28 cellular contexts compared by ENCODE assay signal in the genomic region with DNA sequence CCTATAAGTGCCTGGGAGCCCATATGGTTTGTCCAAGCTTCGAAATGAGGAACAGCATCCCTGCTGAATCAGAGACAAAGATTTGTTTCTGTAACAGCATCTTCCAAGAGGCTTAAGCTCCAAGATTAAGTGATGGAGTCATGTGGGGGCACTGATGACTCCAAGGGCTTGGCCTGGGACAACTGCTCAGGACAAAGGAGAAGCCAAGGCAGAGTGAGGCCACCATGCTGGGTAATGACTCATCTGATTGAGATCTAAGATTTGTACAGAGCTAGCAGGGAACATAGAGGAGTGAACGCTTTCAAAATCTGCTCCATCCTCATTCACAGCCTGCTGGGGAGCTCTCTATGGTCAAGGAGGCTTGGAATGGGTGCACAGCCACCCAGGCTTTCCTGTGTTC. TPM values are rescaled to one million over a fixed set of nuclear protein-coding genes. Genes with fewer than 3 reads are reported as not detected.
"Had no signal": no experiment of that assay in that cellular context is flagged by ENCODE, and none has a peak within 500 bp of the region (broad histone marks: within the 10 kb centered on the region; RNA-seq: fewer than 3 reads in every experiment).

No MANE protein-coding gene starts in this region.

- H3K4me3 ChIP-seq: breast epithelium, K562, SJSA1 had no signal

- H3K4me1 ChIP-seq: breast epithelium, SJSA1 had no signal

- H3K36me3 ChIP-seq: breast epithelium, SJSA1 had no signal

- ATAC-seq: activated T-cell treated with anti-CD3 and anti-CD28 coated beads, Interleukin-2, amount 50 U/mL, for 72 hours; K562; Panc1; SK-N-SH treated with all-trans-retinoic acid at 6 μM for 48 hours had no signal

- H3K27ac ChIP-seq: breast epithelium, RWPE1, SJSA1 had no signal

- FAIRE-seq: K562 had no signal

- H3K9me3 ChIP-seq: breast epithelium, SJSA1 had no signal

- H3K27me3 ChIP-seq: breast epithelium had no signal

- DNase-seq: activated B cell treated with CpG ODN at 0.5 μM for 24 hours; activated CD4-positive, alpha-beta T cell treated with anti-CD3 and anti-CD28 coated beads for 1 hour; activated CD4-positive, alpha-beta T cell treated with anti-CD3 and anti-CD28 coated beads, Interleukin-2, amount 10 ng/mL, durations not matched to agents 24 days and 14 days; activated CD4-positive, alpha-beta T cell treated with anti-CD3 and anti-CD28 coated beads, Interleukin-2, amount 50 U/mL, for 48 hours; activated CD8-positive, alpha-beta memory T cell treated with anti-CD3 and anti-CD28 coated beads for 24 hours; activated naive CD4-positive, alpha-beta T cell; activated T-cell treated with anti-CD3 and anti-CD28 coated beads, Interleukin-2, amount 50 U/mL, for 72 hours; aorta; central memory CD4-positive, alpha-beta T cell; Karpas-422; NCI-H1048; NCI-H1930; NCI-H2171 treated with DMSO at 0.1 percent for 48 hours; NCI-H226; NCI-H526; NCI-H82; OCI-M1; Right ventricle myocardium superior; SW 1271 had no signal

RNA-seq across cellular contexts. Expression of a gene that starts 49.3 kb away (rescaled TPM):
- total RNA-seq: activated B cell treated with CpG ODN at 0.5 μM for 24 hours; activated CD4-positive, alpha-beta T cell treated with anti-CD3 and anti-CD28 coated beads, Interleukin-2, amount 10 ng/mL, durations not matched to agents 24 days and 14 days; activated T-cell treated with anti-CD3 and anti-CD28 coated beads, Interleukin-2, amount 50 U/mL, for 72 hours; activated T-helper 2 cell treated with anti-CD3 and anti-CD28 coated beads, Interferon-gamma antibody, Interleukin-2, Interleukin-4, amounts not matched to agents 10 μg/mL and 5 μg/mL and 100 μg/mL, durations not matched to agents 14 hours and 24 hours and 36 hours; aorta; breast epithelium; K562; NCI-H460; Right ventricle myocardium superior; SJSA1; T-helper 1 cell treated with Interleukin-12 subunit alpha and Interleukin-12 subunit beta and Interleukin-4 antibody, amounts not matched to agents 30 ng/mL and 1 ng/mL, for 36 hours had no signal
- polyA plus RNA-seq: aorta, K562 had no signal
